In genomic region chr12:118016424-118017264, GRCh38 we compare ENCODE assay signal across 1 cellular context.
TF ChIP-seq lines count a peak whose summit lies in the region.

TSS of gene RFC5 (plus strand) at chr12:118016703. CDS start at chr12:118016828, 125 bp downstream.

TF ChIP-seq in K562, 482 proteins besides CTCF, POLR2A, EP300 and RAD21 (continued from another document and continues in another):
- TF ChIP-seq PBX2 (CRISPR knock-in tag; IDR thresholded peaks at IDR 0.05; ENCODE audit: low read depth), result no peak
- no peak for TF ChIP-seq PBX2 (tag; conservative IDR thresholded peaks at IDR 0.05; ENCODE audit: low read depth)
- TF ChIP-seq ZNF324 (CRISPR knock-in tag; IDR thresholded peaks at IDR 0.05), result no peak
- no peak for TF ChIP-seq ZNF23 (CRISPR knock-in tag; IDR thresholded peaks at IDR 0.05)
- TF ChIP-seq MEIS2 (IDR thresholded peaks at IDR 0.05; ENCODE audit: partially characterized antibody), result no peak
- TF ChIP-seq UBTF (IDR thresholded peaks at IDR 0.05; ENCODE audit: borderline replicate concordance in 1 of 2, low read depth in 2 of 2, low read length in 2 of 2), result no peak
- no peak for TF ChIP-seq FOXM1 (IDR thresholded peaks at IDR 0.05; ENCODE audit: low read depth)
- TF ChIP-seq FOXM1 (CRISPR knock-in tag; IDR thresholded peaks at IDR 0.05; ENCODE audit: low read depth), result no peak
- no peak for TF ChIP-seq POLR3G (IDR thresholded peaks at IDR 0.05; ENCODE audit: extremely low read depth, insufficient read length, insufficient replicate concordance)
- no peak for TF ChIP-seq ZNF79 (CRISPR knock-in tag; IDR thresholded peaks at IDR 0.05; ENCODE audit: low read depth)
- TF ChIP-seq TCFL5 (CRISPR knock-in tag; conservative IDR thresholded peaks at IDR 0.05), result no peak
- TF ChIP-seq TOE1 (IDR thresholded peaks at IDR 0.05; ENCODE audit: borderline replicate concordance), result peak; percentile 43; the same call in 1 of the 2 replicates
- TF ChIP-seq TOE1 (CRISPR knock-in tag; IDR thresholded peaks at IDR 0.05; ENCODE audit: borderline replicate concordance, low read depth), result no peak
- no peak for TF ChIP-seq POU5F1 (IDR thresholded peaks at IDR 0.05; ENCODE audit: borderline replicate concordance, low read depth, low read length, partially characterized antibody)
- TF ChIP-seq RBM34 (IDR thresholded peaks at IDR 0.05; ENCODE audit: borderline replicate concordance, insufficient read depth, low read length), result no peak
- peak; percentile 94 for TF ChIP-seq ZHX1 (conservative IDR thresholded peaks at IDR 0.05; ENCODE audit: low read length)
- 0 out of 2 replicates have a peak, but pooled peaks have one; percentile 15 for TF ChIP-seq ZBTB33 (CRISPR knock-in tag; IDR thresholded peaks at IDR 0.05)
- no peak for TF ChIP-seq KDM4B (IDR thresholded peaks at IDR 0.05; ENCODE audit: borderline replicate concordance in 2 of 2, low read depth in 1 of 2)
- TF ChIP-seq CREB5 (CRISPR knock-in tag; IDR thresholded peaks at IDR 0.05), result no peak
- peak; percentile 89 for TF ChIP-seq E2F8 (IDR thresholded peaks at IDR 0.05; ENCODE audit: low read depth, partially characterized antibody)
- TF ChIP-seq HMBOX1 (IDR thresholded peaks at IDR 0.05), result peak; percentile 55; the same call in 1 of the 2 replicates
- TF ChIP-seq YY1 (IDR thresholded peaks at IDR 0.05; ENCODE audit: borderline replicate concordance in 1 of 3, control insufficient read depth in 1 of 3, extremely low read depth in 1 of 3, insufficient read depth in 3 of 3, insufficient read length in 1 of 3, insufficient replicate concordance in 2 of 3, low read depth in 1 of 3, low read length in 2 of 3), result peak in 2 of 3 experiments; percentile 60 to 70
- 0 out of 2 replicates have a peak, but pooled peaks have one; percentile 8 for TF ChIP-seq STAT6 (CRISPR knock-in tag; IDR thresholded peaks at IDR 0.05)
- no peak for TF ChIP-seq ZNF41 (CRISPR knock-in tag; conservative IDR thresholded peaks at IDR 0.05)
- TF ChIP-seq POLR2AphosphoS5 (IDR thresholded peaks at IDR 0.05; ENCODE audit: control insufficient read depth, insufficient read depth, low read depth, low read length), result peak; percentile 91
- no peak for TF ChIP-seq BACH1 (tag; IDR thresholded peaks at IDR 0.05)
- TF ChIP-seq NCOA4 (IDR thresholded peaks at IDR 0.05; ENCODE audit: partially characterized antibody), result no peak
- no peak for TF ChIP-seq ZMIZ1 (IDR thresholded peaks at IDR 0.05; ENCODE audit: low read depth in 2 of 2, low read length in 2 of 2)
- no peak for TF ChIP-seq ZNF143 (CRISPR knock-in tag; IDR thresholded peaks at IDR 0.05)
- no peak for TF ChIP-seq ELF4 (CRISPR knock-in tag; IDR thresholded peaks at IDR 0.05)
- TF ChIP-seq KLF6 (CRISPR knock-in tag; IDR thresholded peaks at IDR 0.05; ENCODE audit: borderline replicate concordance), result no peak
- TF ChIP-seq ILF3 (IDR thresholded peaks at IDR 0.05; ENCODE audit: borderline replicate concordance), result no peak
- peak; percentile 47 for TF ChIP-seq ETV5 (CRISPR knock-in tag; IDR thresholded peaks at IDR 0.05; ENCODE audit: low read depth)
- TF ChIP-seq RCOR1 (IDR thresholded peaks at IDR 0.05; ENCODE audit: borderline replicate concordance in 1 of 2, low read depth in 2 of 2, low read length in 2 of 2), result no peak
